8 cellular contexts compared by ENCODE assay signal in the genomic region with DNA sequence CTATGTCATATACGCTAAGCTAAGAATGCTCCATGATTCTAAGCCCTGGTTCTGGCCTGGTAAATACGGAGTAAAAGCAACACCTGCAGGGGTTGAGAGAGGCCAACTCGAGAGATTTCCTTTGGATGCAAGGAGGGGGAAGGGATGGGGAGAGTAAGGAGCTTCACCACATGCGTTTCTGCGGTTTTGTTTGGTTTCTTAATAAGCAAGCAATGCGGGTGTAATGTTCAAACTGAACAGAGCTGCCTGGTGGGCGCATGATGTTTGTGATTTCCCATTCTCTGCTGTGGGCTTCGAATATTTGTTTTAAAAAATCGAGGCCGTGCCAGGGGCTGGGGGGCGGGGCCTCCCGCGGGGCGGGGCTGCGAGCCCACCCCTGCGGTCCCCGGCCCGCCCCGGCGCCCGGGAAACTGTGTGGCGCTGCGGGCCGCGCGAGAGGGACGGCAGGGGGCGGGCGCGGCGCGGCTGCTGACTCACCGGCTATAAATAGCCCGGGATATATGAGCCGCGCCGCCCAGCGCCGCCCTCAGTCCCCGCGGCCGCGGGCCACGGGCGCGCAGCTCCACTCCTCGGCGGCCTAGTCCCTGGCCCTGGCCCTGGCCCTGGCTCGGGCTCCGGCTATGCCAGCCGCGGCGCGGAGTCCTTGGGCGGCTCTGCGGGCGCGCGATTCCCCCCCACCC. TPM values are rescaled to one million over a fixed set of nuclear protein-coding genes. Genes with fewer than 3 reads are reported as not detected.
A peak's percentile ranks its signal among the peaks of the same experiment; 100 is the strongest.
DNase-seq lines count a peak whose midpoint lies in the region; ATAC-seq and TF ChIP-seq lines count a peak whose summit lies in the region.

No MANE protein-coding gene starts in this region.

- peak overlapping the region; percentile 75 for H3K4me3 Mint-ChIP-seq in activated CD8-positive, alpha-beta memory T cell treated with anti-CD3 and anti-CD28 coated beads, Interleukin-2, amount 10 ng/mL, durations not matched to agents 7 days and 5 days
- H3K4me3 Mint-ChIP-seq in endodermal cell: peak overlapping the region; percentile 16

- 5 to 27% methylated on average over 7 to 59 of the region's 59 CpGs for WGBS in endodermal cell (ENCODE audit: insufficient coverage in 1 of 2, insufficient read length in 1 of 2), 2 experiments
- 4 to 6% methylated on average over 43 to 47 of the region's 59 CpGs for WGBS in mesodermal cell (ENCODE audit: insufficient coverage in 2 of 2), 2 experiments

- H3K9ac ChIP-seq in endodermal cell (ENCODE audit: extremely low read depth, low read length, poor library complexity, severe bottlenecking): peak overlapping the region; percentile 62

- TF ChIP-seq CTCF in AG09319 (IDR thresholded peaks at IDR 0.05; ENCODE audit: low read depth, low read length) (0 out of 2 replicates have a peak, but pooled peaks have one; percentile 1), endodermal cell (conservative IDR thresholded peaks at IDR 0.05) (peak; percentile 50)

- H3K4me1 Mint-ChIP-seq in activated CD8-positive, alpha-beta memory T cell treated with anti-CD3 and anti-CD28 coated beads, Interleukin-2, amount 10 ng/mL, durations not matched to agents 7 days and 5 days: peaks cover 18% of the 10 kb centered on the region
- H3K4me1 Mint-ChIP-seq in endodermal cell: peaks cover 10% of the 10 kb centered on the region

- H3K36me3 Mint-ChIP-seq in activated CD8-positive, alpha-beta memory T cell treated with anti-CD3 and anti-CD28 coated beads, Interleukin-2, amount 10 ng/mL, durations not matched to agents 7 days and 5 days: peaks cover 6% of the 10 kb centered on the region
- peaks cover 15% of the 10 kb centered on the region for H3K36me3 Mint-ChIP-seq in endodermal cell (ENCODE audit: low read depth)

- no peaks in the 10 kb centered on the region for H3K27me3 ChIP-seq in endodermal cell (ENCODE audit: control insufficient read depth, insufficient read depth, low read length, poor library complexity, severe bottlenecking)

- peak overlapping the region; percentile 94 for H3K27ac ChIP-seq in endodermal cell (ENCODE audit: low read depth, low read length)
- peak overlapping the region; percentile 90 for H3K27ac ChIP-seq in mesodermal cell (ENCODE audit: low read depth, low read length, severe bottlenecking)

- no peaks in the 10 kb centered on the region for H3K9me3 ChIP-seq in endodermal cell (ENCODE audit: control insufficient read depth, low read length)
- no peaks in the 10 kb centered on the region for H3K9me3 ChIP-seq in mesodermal cell (ENCODE audit: control insufficient read depth, low read length)

- H3K36me3 ChIP-seq in endodermal cell (ENCODE audit: control insufficient read depth, insufficient read depth, low read length) (peaks cover 30% of the 10 kb centered on the region), mesodermal cell (ENCODE audit: control insufficient read depth, insufficient read depth, low read length) (peaks cover 40% of the 10 kb centered on the region)

- DNase-seq in AG09319 (ENCODE audit: extremely low read depth, low read depth) (peak; percentile 78), NOMO-1 (lab: John Stamatoyannopoulos, UW; ENCODE audit: unreplicated experiment in 2 of 2) (peak; percentile 73 to 87), endodermal cell (peak; percentile 96)
- peak; percentile 88 for DNase-seq in activated CD8-positive, alpha-beta memory T cell treated with anti-CD3 and anti-CD28 coated beads, Interleukin-2, amount 10 ng/mL, durations not matched to agents 7 days and 5 days
- peak; percentile 81 for DNase-seq in stimulated activated CD8-positive, alpha-beta memory T cell treated with anti-CD3 and anti-CD28 coated beads, Interleukin-12 subunit alpha, Interleukin-12 subunit beta, amount 100 ng/mL, for 4 hours (ENCODE audit: low read depth)

- ATAC-seq in GM19023 (IDR thresholded peaks at IDR 0.05; ENCODE audit: unreplicated experiment) (peak; percentile 31), HG03565 (IDR thresholded peaks at IDR 0.05; ENCODE audit: unreplicated experiment) (peak; percentile 32)
- ATAC-seq in activated CD8-positive, alpha-beta memory T cell treated with anti-CD3 and anti-CD28 coated beads, Interleukin-2, amount 10 ng/mL, durations not matched to agents 7 days and 5 days: peak; percentile 67

- H3K9me3 Mint-ChIP-seq in activated CD8-positive, alpha-beta memory T cell treated with anti-CD3 and anti-CD28 coated beads, Interleukin-2, amount 10 ng/mL, durations not matched to agents 7 days and 5 days (ENCODE audit: low read depth): no peaks in the 10 kb centered on the region
- H3K9me3 Mint-ChIP-seq in endodermal cell: no peaks in the 10 kb centered on the region

- H3K4me1 ChIP-seq in endodermal cell (ENCODE audit: control insufficient read depth, insufficient read depth, low read length) (peaks cover 7% of the 10 kb centered on the region), mesodermal cell (ENCODE audit: control insufficient read depth, insufficient read depth, low read length, poor library complexity, severe bottlenecking) (peaks cover 17% of the 10 kb centered on the region)

- H3K27ac Mint-ChIP-seq in activated CD8-positive, alpha-beta memory T cell treated with anti-CD3 and anti-CD28 coated beads, Interleukin-2, amount 10 ng/mL, durations not matched to agents 7 days and 5 days: peak overlapping the region; percentile 90
- H3K27ac Mint-ChIP-seq in endodermal cell: peak overlapping the region; percentile 84

- H3K4me3 ChIP-seq in endodermal cell (ENCODE audit: low read length): peak overlapping the region; percentile 95
- peak overlapping the region; percentile 99 for H3K4me3 ChIP-seq in mesodermal cell (ENCODE audit: extremely low read depth, insufficient read depth, low read length, poor library complexity, severe bottlenecking)

- CTCF ChIA-PET in activated CD8-positive, alpha-beta memory T cell treated with anti-CD3 and anti-CD28 coated beads, Interleukin-2, amount 10 ng/mL, durations not matched to agents 7 days and 5 days (lab: Charles Lee): interaction anchor here (0.9 to 7.6 kb wide), 24 partner anchors 9 to 290 kb away, joined by 3 to 136 read pairs (median 5); a partner anchor contains a TSS

- no peaks in the 10 kb centered on the region for H3K27me3 Mint-ChIP-seq in activated CD8-positive, alpha-beta memory T cell treated with anti-CD3 and anti-CD28 coated beads, Interleukin-2, amount 10 ng/mL, durations not matched to agents 7 days and 5 days
- H3K27me3 Mint-ChIP-seq in endodermal cell (ENCODE audit: insufficient read depth): no peaks in the 10 kb centered on the region

RNA-seq across cellular contexts. Expression of a gene that starts 5.1 kb away (rescaled TPM):
- 10 to 100 TPM; 14.0 to 16.7 TPM for total RNA-seq in activated CD8-positive, alpha-beta memory T cell treated with anti-CD3 and anti-CD28 coated beads, Interleukin-2, amount 10 ng/mL, durations not matched to agents 7 days and 5 days
- total RNA-seq in endodermal cell: 10 to 100 TPM in 1 of 2 donors, 1 to 10 TPM in 1; 8.8 to 13.4 TPM
- 25.1 TPM for polyA plus RNA-seq in endodermal cell (2013, experiment 1 of 2)
- polyA plus RNA-seq in endodermal cell (2013, experiment 2 of 2): 23.6 TPM
- polyA plus RNA-seq in mesodermal cell (2013, experiment 1 of 2): 35.3 TPM
- 24.8 TPM for polyA plus RNA-seq in mesodermal cell (2013, experiment 2 of 2)

RNA-seq across cellular contexts. Expression of a gene that starts 30.4 kb away (rescaled TPM):
- total RNA-seq in activated CD8-positive, alpha-beta memory T cell treated with anti-CD3 and anti-CD28 coated beads, Interleukin-2, amount 10 ng/mL, durations not matched to agents 7 days and 5 days: 10 to 100 TPM; 24.8 to 27.6 TPM
- total RNA-seq in endodermal cell: 10 to 100 TPM; 33.8 to 46.2 TPM
- 25.5 TPM for polyA plus RNA-seq in endodermal cell (2013, experiment 1 of 2)
- polyA plus RNA-seq in endodermal cell (2013, experiment 2 of 2): 23.5 TPM
- polyA plus RNA-seq in mesodermal cell (2013, experiment 1 of 2): 24.1 TPM
- polyA plus RNA-seq in mesodermal cell (2013, experiment 2 of 2): 20.9 TPM

RNA-seq across cellular contexts. Expression of a gene that starts 48.8 kb away (rescaled TPM):
- total RNA-seq in activated CD8-positive, alpha-beta memory T cell treated with anti-CD3 and anti-CD28 coated beads, Interleukin-2, amount 10 ng/mL, durations not matched to agents 7 days and 5 days: 10 to 100 TPM in 1 of 2 experiments, 1 to 10 TPM in 1; 7.6 to 14.5 TPM
- total RNA-seq in endodermal cell: 10 to 100 TPM in 1 of 2 donors, 1 to 10 TPM in 1; 8.7 to 11.5 TPM
- 14.7 TPM for polyA plus RNA-seq in endodermal cell (2013, experiment 1 of 2)
- 15.5 TPM for polyA plus RNA-seq in endodermal cell (2013, experiment 2 of 2)
- polyA plus RNA-seq in mesodermal cell (2013, experiment 1 of 2): 19.6 TPM
- polyA plus RNA-seq in mesodermal cell (2013, experiment 2 of 2): 15.4 TPM

Comparison
In these comparisons a context has a peak if more than half of its experiments do, and no peak if none do; other contexts are left out.
1. Peak in every context shown above with its lines: DNase-seq, ATAC-seq, H3K4me3 ChIP-seq and H3K27ac ChIP-seq.